In genomic region chr11:61357233-61357893, GRCh38 we compare ENCODE assay signal across 8 cellular contexts. TPM values are rescaled to one million over a fixed set of nuclear protein-coding genes. Genes with fewer than 3 reads are reported as not detected.
DNase-seq lines count a peak whose midpoint lies in the region; ATAC-seq and TF ChIP-seq lines count a peak whose summit lies in the region.
"Had no signal": no experiment of that assay in that cellular context is flagged by ENCODE, and none has a peak within 500 bp of the region (broad histone marks: within the 10 kb centered on the region; RNA-seq: fewer than 3 reads in every experiment).

No MANE protein-coding gene starts in this region.

- TF ChIP-seq EP300 in gastroesophageal sphincter (IDR thresholded peaks at IDR 0.05) = no peak

- H3K27ac ChIP-seq in OCI-LY3 (ENCODE audit: low read length) = peak overlapping the region; percentile 99
- no peak overlapping the region for H3K27ac ChIP-seq in WERI-Rb-1
- no peak overlapping the region for H3K27ac ChIP-seq in gastroesophageal sphincter

- no peaks in the 10 kb centered on the region for H4K20me1 ChIP-seq in OCI-LY3 (ENCODE audit: insufficient read depth, low read length)

- H3K4me1 ChIP-seq in OCI-LY3 (ENCODE audit: low read length) (peaks cover 69% of the 10 kb centered on the region), gastroesophageal sphincter (peaks cover 0 to 32% (median 2%) of the 10 kb centered on the region in 3 donors)

- peaks cover 51% of the 10 kb centered on the region for H3K36me3 Mint-ChIP-seq in stimulated activated effector memory CD8-positive, alpha-beta T cell treated with anti-CD3 and anti-CD28 coated beads, Interleukin-12 subunit alpha, Interleukin-12 subunit beta, amount 100 ng/mL, for 72 hours

- H3K27me3 ChIP-seq in OCI-LY3 (ENCODE audit: low read depth, low read length) (no peaks in the 10 kb centered on the region), WERI-Rb-1 (ENCODE audit: insufficient read depth, low read depth, severe bottlenecking) (no peaks in the 10 kb centered on the region), gastroesophageal sphincter (no peaks in the 10 kb centered on the region)

- H3K4me1 Mint-ChIP-seq in stimulated activated effector memory CD8-positive, alpha-beta T cell treated with anti-CD3 and anti-CD28 coated beads, Interleukin-12 subunit alpha, Interleukin-12 subunit beta, amount 100 ng/mL, for 72 hours = peaks cover 11% of the 10 kb centered on the region

- 84 to 100% methylated on average over 5 of the region's 9 CpGs for WGBS in gastroesophageal sphincter (ENCODE audit: low coverage in 1 of 2), 2 donors

- H3K9ac ChIP-seq in OCI-LY3 (ENCODE audit: low read length) = peak overlapping the region; percentile 93

- H3K4me2 ChIP-seq in OCI-LY3 (ENCODE audit: low read length) = peak overlapping the region; percentile 96

- H3K4me3 Mint-ChIP-seq in stimulated activated effector memory CD8-positive, alpha-beta T cell treated with anti-CD3 and anti-CD28 coated beads, Interleukin-12 subunit alpha, Interleukin-12 subunit beta, amount 100 ng/mL, for 72 hours = no peak overlapping the region

- ATAC-seq in GM19035 (IDR thresholded peaks at IDR 0.05; ENCODE audit: unreplicated experiment) = peak; percentile 36
- peak; percentile 42 for ATAC-seq in HG02885 (IDR thresholded peaks at IDR 0.05; ENCODE audit: poor library complexity, unreplicated experiment)
- no peak for ATAC-seq in stimulated activated effector memory CD8-positive, alpha-beta T cell treated with anti-CD3 and anti-CD28 coated beads, Interleukin-12 subunit alpha, Interleukin-12 subunit beta, amount 100 ng/mL, for 72 hours
- no peak for ATAC-seq in gastroesophageal sphincter

- peak overlapping the region; percentile 74 for H3K27ac Mint-ChIP-seq in stimulated activated effector memory CD8-positive, alpha-beta T cell treated with anti-CD3 and anti-CD28 coated beads, Interleukin-12 subunit alpha, Interleukin-12 subunit beta, amount 100 ng/mL, for 72 hours

- H3K4me3 ChIP-seq in OCI-LY3 (ENCODE audit: low read length) (peak overlapping the region; percentile 76), WERI-Rb-1 (ENCODE audit: low read depth, low read length) (no peak overlapping the region), gastroesophageal sphincter (no peak overlapping the region)

- no peak for TF ChIP-seq CTCF in OCI-LY3 (IDR thresholded peaks at IDR 0.05; ENCODE audit: low read depth, low read length)
- TF ChIP-seq CTCF in WERI-Rb-1 (IDR thresholded peaks at IDR 0.05; ENCODE audit: low read depth, low read length) = no peak
- TF ChIP-seq CTCF in gastroesophageal sphincter (IDR thresholded peaks at IDR 0.05) = no peak

- H3K36me3 ChIP-seq in OCI-LY3 (replicated peaks; ENCODE audit: low read depth, low read length) = peaks cover 38% of the 10 kb centered on the region
- H3K36me3 ChIP-seq in WERI-Rb-1 = no peaks in the 10 kb centered on the region
- H3K36me3 ChIP-seq in gastroesophageal sphincter = peaks cover 0 to 44% of the 10 kb centered on the region in 2 donors

- no peaks in the 10 kb centered on the region for H3K9me3 Mint-ChIP-seq in stimulated activated effector memory CD8-positive, alpha-beta T cell treated with anti-CD3 and anti-CD28 coated beads, Interleukin-12 subunit alpha, Interleukin-12 subunit beta, amount 100 ng/mL, for 72 hours

- H3K79me2 ChIP-seq in OCI-LY3 (ENCODE audit: low read length) = peaks cover 80% of the 10 kb centered on the region

- H2AFZ ChIP-seq in OCI-LY3 (ENCODE audit: low read depth, low read length) = no peak overlapping the region

- TF ChIP-seq POLR2A in gastroesophageal sphincter (IDR thresholded peaks at IDR 0.05) = no peak

- H3K9me3 ChIP-seq in OCI-LY3 (ENCODE audit: insufficient read depth, low read length) = no peaks in the 10 kb centered on the region
- H3K9me3 ChIP-seq in WERI-Rb-1 (ENCODE audit: severe bottlenecking) = no peaks in the 10 kb centered on the region
- H3K9me3 ChIP-seq in gastroesophageal sphincter = no peaks in the 10 kb centered on the region

- no peak for DNase-seq in stimulated activated effector memory CD8-positive, alpha-beta T cell treated with anti-CD3 and anti-CD28 coated beads, Interleukin-12 subunit alpha, Interleukin-12 subunit beta, amount 100 ng/mL, for 72 hours (ENCODE audit: low spot score in 2 of 2)
- no peak for DNase-seq in WERI-Rb-1
- no peak for DNase-seq in activated gamma-delta T cell treated with Interleukin-2 at 50 U/mL for 16 hours
- DNase-seq: NCI-H748 treated with DMSO at 0.1 percent for 48 hours had no signal

RNA-seq across cellular contexts. Expression of gene CYB561A3, which starts 4.3 kb away (rescaled TPM):
- total RNA-seq in gastroesophageal sphincter = 10 to 100 TPM; 23.3 to 44.0 (median 33.4) TPM

RNA-seq across cellular contexts. Expression of gene TMEM138, which starts 4.8 kb away (rescaled TPM):
- 10 to 100 TPM; 18.3 to 37.0 (median 21.7) TPM for total RNA-seq in gastroesophageal sphincter

RNA-seq across cellular contexts. Expression of gene TKFC, which starts 24.3 kb away (rescaled TPM):
- total RNA-seq in gastroesophageal sphincter = 10 to 100 TPM in 3 of 4 donors, 1 to 10 TPM in 1; 9.4 to 15.1 (median 13.4) TPM

RNA-seq across cellular contexts. Expression of gene DDB1, which starts 24.5 kb away (rescaled TPM):
- total RNA-seq in gastroesophageal sphincter = 100 to 1,000 TPM; 139 to 159 (median 140) TPM

RNA-seq across cellular contexts. Expression of gene TMEM216, which starts 35.0 kb away (rescaled TPM):
- 1 to 10 TPM; 8.9 to 9.4 (median 9.0) TPM for total RNA-seq in gastroesophageal sphincter

Comparison
In these comparisons a context has a peak if more than half of its experiments do, and no peak if none do; other contexts are left out.
1. ATAC-seq: peak in GM19035 (single experiment) and HG02885 (single experiment); none in stimulated activated effector memory CD8-positive, alpha-beta T cell treated with anti-CD3 and anti-CD28 coated beads, Interleukin-12 subunit alpha, Interleukin-12 subunit beta, amount 100 ng/mL, for 72 hours (single experiment) and gastroesophageal sphincter (single experiment).